Comparison of ENCODE assay signal across 15 cellular contexts in the genomic region with DNA sequence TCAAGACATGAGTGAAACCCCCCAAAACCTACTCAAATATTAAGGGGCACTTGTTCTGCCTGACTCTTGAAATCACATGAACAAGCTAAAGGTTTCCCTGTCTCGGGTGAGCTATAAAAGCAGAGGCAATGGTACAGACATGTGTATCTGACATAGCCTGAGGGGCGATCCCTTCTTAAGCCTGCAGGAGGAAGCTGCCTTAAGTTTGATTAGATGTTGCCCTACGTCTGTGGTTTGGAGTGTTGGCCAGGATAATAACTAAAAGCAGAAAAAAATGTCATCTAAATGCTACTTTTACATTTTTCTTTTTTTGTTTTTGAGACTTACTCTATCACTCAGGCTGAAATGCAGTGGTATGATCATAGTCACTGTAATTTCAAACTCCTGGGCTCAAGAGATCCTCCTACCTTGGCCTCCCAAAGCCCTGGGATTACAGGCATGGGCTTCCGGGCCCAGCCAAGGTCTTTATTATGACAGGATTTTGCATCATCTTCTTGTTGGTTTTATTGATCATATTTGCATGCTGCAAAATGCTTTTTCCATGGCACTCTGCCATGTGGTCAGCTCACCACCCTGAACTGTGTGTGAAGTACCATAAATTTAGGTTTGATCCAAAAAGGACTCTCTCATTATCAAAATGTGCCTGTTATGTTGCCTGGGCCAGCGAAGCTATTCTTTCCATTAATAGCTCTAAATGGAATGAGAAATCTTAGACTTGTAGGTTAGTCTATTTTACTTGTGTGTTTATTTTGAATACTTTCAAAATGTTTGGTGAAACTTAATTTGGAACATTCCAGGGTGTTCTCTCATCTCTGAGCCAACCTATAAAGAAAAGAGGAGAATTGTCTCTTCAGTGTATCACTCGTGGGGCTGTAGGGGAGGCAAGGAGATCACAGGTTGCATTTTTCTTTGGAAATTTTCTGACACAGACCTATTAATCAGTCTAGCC. TPM values are rescaled to one million over a fixed set of nuclear protein-coding genes. Genes with fewer than 3 reads are reported as not detected.
A peak's percentile ranks its signal among the peaks of the same experiment; 100 is the strongest.
DNase-seq lines count a peak whose midpoint lies in the region; FAIRE-seq and TF ChIP-seq lines count a peak whose summit lies in the region.
"Had no signal": no experiment of that assay in that cellular context is flagged by ENCODE, and none has a peak within 500 bp of the region (broad histone marks: within the 10 kb centered on the region; RNA-seq: fewer than 3 reads in every experiment).

No MANE protein-coding gene starts in this region.

- H3K9me3 ChIP-seq in neutrophil, result no peaks in the 10 kb centered on the region
- H3K9me3 ChIP-seq: adrenal gland, SJCRH30, spleen had no signal

- peak overlapping the region; percentile 81 for H3K27ac ChIP-seq in neutrophil
- H3K27ac ChIP-seq: adrenal gland, SJCRH30, spleen had no signal

- FAIRE-seq in GM12892 (lab: Jason Lieb, UNC), result no peak

- no peak for TF ChIP-seq CTCF in neutrophil (IDR thresholded peaks at IDR 0.05)

- H3K36me3 ChIP-seq in neutrophil, result no peaks in the 10 kb centered on the region
- H3K36me3 ChIP-seq: adrenal gland, SJCRH30, spleen had no signal

- peaks cover 39 to 49% of the 10 kb centered on the region in 2 experiments for H3K4me1 ChIP-seq in neutrophil (ENCODE audit: control insufficient read depth in 1 of 2, insufficient read depth in 1 of 2, low read depth in 1 of 2, low read length in 1 of 2)
- H3K4me1 ChIP-seq: adrenal gland, spleen had no signal

- DNase-seq in NCI-H526 (lab: John Stamatoyannopoulos, UW) (peak; percentile 47 to 67), NCI-H526 treated with DMSO at 0.1 percent for 48 hours (lab: John Stamatoyannopoulos, UW) (no peak), OCI-M2 (lab: John Stamatoyannopoulos, UW; ENCODE audit: unreplicated experiment) (peak; percentile 98), dedifferentiated amniotic fluid mesenchymal stem cell (ENCODE audit: extremely low spot score) (peak; percentile 25), GM12892 (ENCODE audit: insufficient read length) (no peak), NCI-H446 (lab: John Stamatoyannopoulos, UW) (no peak), CD1c-positive myeloid dendritic cell (ENCODE audit: extremely low spot score) (no peak)
- DNase-seq: activated CD4-positive, alpha-beta T cell treated with anti-CD3 and anti-CD28 coated beads for 36 hours; activated CD8-positive, alpha-beta memory T cell treated with anti-CD3 and anti-CD28 coated beads, Interleukin-2, amount 10 ng/mL, durations not matched to agents 7 days and 5 days; NCI-H1105; NCI-H524; spleen had no signal

- no peak for TF ChIP-seq POLR2A in GM12892 (IDR thresholded peaks at IDR 0.05; ENCODE audit: low read depth, low read length)

- H3K4me3 ChIP-seq in neutrophil (ENCODE audit: low read depth in 1 of 2, low read length in 1 of 2), result no peak overlapping the region
- H3K4me3 ChIP-seq: adrenal gland, SJCRH30, spleen had no signal

- no peaks in the 10 kb centered on the region for H3K27me3 ChIP-seq in neutrophil
- H3K27me3 ChIP-seq: adrenal gland, SJCRH30 had no signal

RNA-seq across cellular contexts. Expression of a gene that starts 15.0 kb away (rescaled TPM):
- polyA plus RNA-seq in GM12892 (2012; ENCODE audit: missing spikeins), result 409 TPM

RNA-seq across cellular contexts. Expression of a gene that starts 50.4 kb away (rescaled TPM):
- 12.3 TPM for polyA plus RNA-seq in GM12892 (2012; ENCODE audit: missing spikeins)

Comparison
In these comparisons a context has a peak if more than half of its experiments do, and no peak if none do; other contexts are left out.
1. DNase-seq: peak in NCI-H526 (2 of 2), OCI-M2 (single experiment) and dedifferentiated amniotic fluid mesenchymal stem cell (single experiment); none in NCI-H526 treated with DMSO at 0.1 percent for 48 hours (single experiment), GM12892 (single experiment), NCI-H446 (0 of 2) and CD1c-positive myeloid dendritic cell (single experiment).